ENCODE assay signal across 19 cellular contexts in genomic region chr13:79501538-79502232, GRCh38. TPM values are rescaled to one million over a fixed set of nuclear protein-coding genes. Genes with fewer than 3 reads are reported as not detected.
DNase-seq lines count a peak whose midpoint lies in the region; ATAC-seq and TF ChIP-seq lines count a peak whose summit lies in the region.
"Had no signal": no experiment of that assay in that cellular context is flagged by ENCODE, and none has a peak within 500 bp of the region (broad histone marks: within the 10 kb centered on the region; RNA-seq: fewer than 3 reads in every experiment).

No MANE protein-coding gene starts in this region.

- H3K27ac ChIP-seq in GM23248, result no peak overlapping the region
- no peak overlapping the region for H3K27ac ChIP-seq in mesenchymal stem cell (ENCODE audit: low read length, poor library complexity, severe bottlenecking)
- H3K27ac ChIP-seq: ascending aorta, SJSA1, tibial nerve had no signal

- H2BK120ac ChIP-seq in mesenchymal stem cell (ENCODE audit: low read depth, low read length), result no peak overlapping the region

- no peak overlapping the region for H3K9ac ChIP-seq in GM23248
- no peak overlapping the region for H3K9ac ChIP-seq in mesenchymal stem cell (ENCODE audit: low read length)

- H3K4me2 ChIP-seq in GM23248 (ENCODE audit: unreplicated experiment) (peak overlapping the region; percentile 1), mesenchymal stem cell (ENCODE audit: low read length, poor library complexity, severe bottlenecking) (no peak overlapping the region)

- TF ChIP-seq CTCF in GM20000 (IDR thresholded peaks at IDR 0.05; ENCODE audit: extremely low read depth, missing control alignments), result no peak

- H4K91ac ChIP-seq in mesenchymal stem cell (ENCODE audit: low read length), result no peak overlapping the region

- peaks cover 62% of the 10 kb centered on the region for H3K4me1 Mint-ChIP-seq in T-helper 1 cell treated with Interleukin-12 subunit alpha and Interleukin-12 subunit beta and Interleukin-4 antibody, amounts not matched to agents 30 μg/mL and 1 μg/mL, for 36 hours (ENCODE audit: low read depth)
- H3K4me1 Mint-ChIP-seq in activated naive CD8-positive, alpha-beta T cell treated with anti-CD3 and anti-CD28 coated beads for 36 hours, result peaks cover 60% of the 10 kb centered on the region

- no peak overlapping the region for H3K23ac ChIP-seq in mesenchymal stem cell (ENCODE audit: low read length in 2 of 2)

- H3K79me1 ChIP-seq in mesenchymal stem cell (replicated peaks; ENCODE audit: low read length, poor library complexity, severe bottlenecking), result peaks cover 2% of the 10 kb centered on the region

- no peaks in the 10 kb centered on the region for H3K9me3 ChIP-seq in GM23248 (ENCODE audit: low read depth)
- no peaks in the 10 kb centered on the region for H3K9me3 ChIP-seq in mesenchymal stem cell (ENCODE audit: control insufficient read depth, low read length)
- H3K9me3 ChIP-seq: ascending aorta, SJSA1, tibial nerve had no signal

- no peaks in the 10 kb centered on the region for H3K9me2 ChIP-seq in GM23248 (ENCODE audit: insufficient read depth)

- DNase-seq in T-helper 1 cell (no peak), GM23248 (peak; percentile 29), mesenchymal stem cell (peak; percentile 38), posterior cingulate gyrus (no peak), GM20000 (ENCODE audit: low spot score) (no peak)
- no peak for DNase-seq in activated naive CD8-positive, alpha-beta T cell treated with anti-CD3 and anti-CD28 coated beads for 36 hours
- DNase-seq: 8988T; activated CD8-positive, alpha-beta memory T cell treated with anti-CD3 and anti-CD28 coated beads, Interleukin-2, amount 50 U/mL, for 48 hours; CD4-positive, alpha-beta T cell; GF-D8; left ventricle myocardium superior; naive thymus-derived CD8-positive, alpha-beta T cell; NCI-H1417; NCI-H446 had no signal

- no peak for ATAC-seq in GM21528 (IDR thresholded peaks at IDR 0.05; ENCODE audit: low FRiP score, unreplicated experiment)
- ATAC-seq: left ventricle myocardium superior; naive thymus-derived CD8-positive, alpha-beta T cell had no signal

- H3K4me3 ChIP-seq in GM23248, result no peak overlapping the region
- H3K4me3 ChIP-seq in mesenchymal stem cell (ENCODE audit: insufficient read depth in 1 of 2, low read depth in 1 of 2, low read length in 2 of 2), result no peak overlapping the region
- H3K4me3 ChIP-seq: ascending aorta, SJSA1, tibial nerve had no signal

- H3K79me2 ChIP-seq in GM23248 (ENCODE audit: insufficient read depth), result peaks cover 100% of the 10 kb centered on the region

- H2BK15ac ChIP-seq in mesenchymal stem cell (ENCODE audit: low read depth, poor library complexity, severe bottlenecking), result no peak overlapping the region

- no peaks in the 10 kb centered on the region for H3K9me3 Mint-ChIP-seq in T-helper 1 cell treated with Interleukin-12 subunit alpha and Interleukin-12 subunit beta and Interleukin-4 antibody, amounts not matched to agents 30 μg/mL and 1 μg/mL, for 36 hours
- peaks cover 1% of the 10 kb centered on the region for H3K9me3 Mint-ChIP-seq in activated naive CD8-positive, alpha-beta T cell treated with anti-CD3 and anti-CD28 coated beads for 36 hours
- H3K9me3 Mint-ChIP-seq: CD4-positive, alpha-beta T cell had no signal

- H3K36me3 ChIP-seq in GM23248 (ENCODE audit: low read depth), result no peaks in the 10 kb centered on the region
- H3K36me3 ChIP-seq in mesenchymal stem cell (ENCODE audit: control insufficient read depth in 1 of 2, insufficient read depth in 2 of 2, low read depth in 1 of 2, low read length in 2 of 2), result no peaks in the 10 kb centered on the region
- H3K36me3 ChIP-seq: ascending aorta, tibial nerve had no signal

- no peak overlapping the region for H2BK5ac ChIP-seq in mesenchymal stem cell (ENCODE audit: low read depth, low read length, poor library complexity, severe bottlenecking)

- no peak overlapping the region for H3K14ac ChIP-seq in mesenchymal stem cell (ENCODE audit: low read length in 2 of 2)

- peak overlapping the region; percentile 46 for H3K27ac Mint-ChIP-seq in T-helper 1 cell treated with Interleukin-12 subunit alpha and Interleukin-12 subunit beta and Interleukin-4 antibody, amounts not matched to agents 30 μg/mL and 1 μg/mL, for 36 hours
- H3K27ac Mint-ChIP-seq in activated naive CD8-positive, alpha-beta T cell treated with anti-CD3 and anti-CD28 coated beads for 36 hours, result peak overlapping the region; percentile 61
- H3K27ac Mint-ChIP-seq: CD4-positive, alpha-beta T cell had no signal

- H3K4ac ChIP-seq in mesenchymal stem cell (ENCODE audit: low read depth in 1 of 2, low read length in 2 of 2), result no peak overlapping the region

- peak overlapping the region; percentile 24 for H3K4me3 Mint-ChIP-seq in T-helper 1 cell treated with Interleukin-12 subunit alpha and Interleukin-12 subunit beta and Interleukin-4 antibody, amounts not matched to agents 30 μg/mL and 1 μg/mL, for 36 hours
- no peak overlapping the region for H3K4me3 Mint-ChIP-seq in activated naive CD8-positive, alpha-beta T cell treated with anti-CD3 and anti-CD28 coated beads for 36 hours
- H3K4me3 Mint-ChIP-seq: CD4-positive, alpha-beta T cell; naive thymus-derived CD8-positive, alpha-beta T cell had no signal

- no peak overlapping the region for H3K18ac ChIP-seq in mesenchymal stem cell (ENCODE audit: low read depth in 1 of 2, low read length in 2 of 2)

- H3K36me3 Mint-ChIP-seq in T-helper 1 cell treated with Interleukin-12 subunit alpha and Interleukin-12 subunit beta and Interleukin-4 antibody, amounts not matched to agents 30 μg/mL and 1 μg/mL, for 36 hours (ENCODE audit: low read depth), result peaks cover 40% of the 10 kb centered on the region
- H3K36me3 Mint-ChIP-seq in activated naive CD8-positive, alpha-beta T cell treated with anti-CD3 and anti-CD28 coated beads for 36 hours, result peaks cover 20% of the 10 kb centered on the region

- no peak overlapping the region for H2BK12ac ChIP-seq in mesenchymal stem cell (ENCODE audit: low read length in 2 of 2)

- no peak overlapping the region for H4K8ac ChIP-seq in mesenchymal stem cell (ENCODE audit: low read length)

- peaks cover 13% of the 10 kb centered on the region for H3K4me1 ChIP-seq in GM23248 (ENCODE audit: insufficient read depth)
- H3K4me1 ChIP-seq in mesenchymal stem cell (ENCODE audit: control insufficient read depth, insufficient read depth, low read depth, low read length), result no peaks in the 10 kb centered on the region
- H3K4me1 ChIP-seq: ascending aorta had no signal

- intact Hi-C loops in posterior cingulate gyrus (cut with DNase I), result no loop called here

- in situ Hi-C loops in GM23248 (cut with MboI), result no loop called here

- H3K27me3 Mint-ChIP-seq in T-helper 1 cell treated with Interleukin-12 subunit alpha and Interleukin-12 subunit beta and Interleukin-4 antibody, amounts not matched to agents 30 μg/mL and 1 μg/mL, for 36 hours (ENCODE audit: low read depth), result no peaks in the 10 kb centered on the region
- no peaks in the 10 kb centered on the region for H3K27me3 Mint-ChIP-seq in activated naive CD8-positive, alpha-beta T cell treated with anti-CD3 and anti-CD28 coated beads for 36 hours
- H3K27me3 Mint-ChIP-seq: CD4-positive, alpha-beta T cell; naive thymus-derived CD8-positive, alpha-beta T cell had no signal

- 95 to 98% methylated on average over 7 of the region's 7 CpGs for WGBS in GM23248 (ENCODE audit: low coverage in 1 of 2, low lambda C conversion rate in 2 of 2, missing lambda C conversion rate in 2 of 2), 2 experiments
- 92% methylated on average over 6 of the region's 7 CpGs for WGBS in mesenchymal stem cell

- H2AK5ac ChIP-seq in mesenchymal stem cell (ENCODE audit: low read length, severe bottlenecking), result no peak overlapping the region

- no peaks in the 10 kb centered on the region for H3F3A ChIP-seq in GM23248 (ENCODE audit: insufficient read depth)

- peaks cover 35% of the 10 kb centered on the region for H4K20me1 ChIP-seq in GM23248 (ENCODE audit: insufficient read depth)

- no peak overlapping the region for H2AFZ ChIP-seq in GM23248
- H2AFZ ChIP-seq in mesenchymal stem cell (ENCODE audit: low read depth, low read length), result no peak overlapping the region

- H3K27me3 ChIP-seq in GM23248 (replicated peaks; ENCODE audit: insufficient read depth) (no peaks in the 10 kb centered on the region), mesenchymal stem cell (ENCODE audit: control insufficient read depth in 1 of 2, insufficient read depth in 1 of 2, low read length in 2 of 2) (no peaks in the 10 kb centered on the region)
- H3K27me3 ChIP-seq: ascending aorta, SJSA1, tibial nerve had no signal

RNA-seq across cellular contexts. Expression of gene NDFIP2, which starts 20.7 kb away (rescaled TPM):
- 95.5 and 98.1 TPM in 2 replicates for total RNA-seq in GM23248 (2014; rRNA removed; shearing (Covaris generic))
- 109 and 114 TPM in 2 replicates for polyA plus RNA-seq in GM23248 (2016; fragmentation: Nextera tagmentation; extraction: Ambion mirVana)
- total RNA-seq in activated naive CD8-positive, alpha-beta T cell treated with anti-CD3 and anti-CD28 coated beads for 36 hours, result 10 to 100 TPM; 47.6 to 48.8 TPM
- 23.3 TPM for polyA plus RNA-seq in mesenchymal stem cell (2013, experiment 1 of 2)
- 25.7 TPM for polyA plus RNA-seq in mesenchymal stem cell (2013, experiment 2 of 2)

Comparison
In these comparisons a context has a peak if more than half of its experiments do, and no peak if none do; other contexts are left out.
1. DNase-seq: peak in GM23248 (single experiment) and mesenchymal stem cell (single experiment); none in T-helper 1 cell (0 of 5), activated naive CD8-positive, alpha-beta T cell treated with anti-CD3 and anti-CD28 coated beads for 36 hours (single experiment), posterior cingulate gyrus (0 of 10) and GM20000 (single experiment).